In genomic region chr1:87497804-87498203, GRCh38 we compare ENCODE assay signal across 17 cellular contexts.
A peak's percentile ranks its signal among the peaks of the same experiment; 100 is the strongest.
DNase-seq lines count a peak whose midpoint lies in the region; ATAC-seq and TF ChIP-seq lines count a peak whose summit lies in the region.
"Had no signal": no experiment of that assay in that cellular context is flagged by ENCODE, and none has a peak within 500 bp of the region (broad histone marks: within the 10 kb centered on the region; RNA-seq: fewer than 3 reads in every experiment).

No MANE protein-coding gene starts in this region.

- POLR2A ChIA-PET in activated CD8-positive, alpha-beta T cell treated with anti-CD3 and anti-CD28 coated beads for 36 hours (lab: Charles Lee) = no interaction called here

- H3K4me3 Mint-ChIP-seq in type B pancreatic cell = peak overlapping the region; percentile 16
- H3K4me3 Mint-ChIP-seq in activated CD8-positive, alpha-beta T cell treated with anti-CD3 and anti-CD28 coated beads for 36 hours = no peak overlapping the region
- H3K4me3 Mint-ChIP-seq: CD4-positive, alpha-beta T cell had no signal

- CTCF ChIA-PET in activated CD8-positive, alpha-beta T cell treated with anti-CD3 and anti-CD28 coated beads for 36 hours (lab: Charles Lee) = no interaction called here

- H3K36me3 Mint-ChIP-seq in type B pancreatic cell = no peaks in the 10 kb centered on the region
- no peaks in the 10 kb centered on the region for H3K36me3 Mint-ChIP-seq in activated CD8-positive, alpha-beta T cell treated with anti-CD3 and anti-CD28 coated beads for 36 hours (ENCODE audit: low read depth)

- ATAC-seq in GM19351 (IDR thresholded peaks at IDR 0.05; ENCODE audit: unreplicated experiment) (peak; percentile 37), HG02870 (IDR thresholded peaks at IDR 0.05; ENCODE audit: unreplicated experiment) (peak; percentile 40), GM18867 (IDR thresholded peaks at IDR 0.05; ENCODE audit: unreplicated experiment) (no peak)
- ATAC-seq in activated CD8-positive, alpha-beta T cell treated with anti-CD3 and anti-CD28 coated beads for 36 hours = no peak

- H3K9me3 Mint-ChIP-seq in type B pancreatic cell = no peaks in the 10 kb centered on the region
- H3K9me3 Mint-ChIP-seq in activated CD8-positive, alpha-beta T cell treated with anti-CD3 and anti-CD28 coated beads for 36 hours = no peaks in the 10 kb centered on the region
- H3K9me3 Mint-ChIP-seq: CD4-positive, alpha-beta T cell had no signal

- H3K4me1 Mint-ChIP-seq in type B pancreatic cell (ENCODE audit: unreplicated experiment) = peaks cover 6% of the 10 kb centered on the region
- H3K4me1 Mint-ChIP-seq in activated CD8-positive, alpha-beta T cell treated with anti-CD3 and anti-CD28 coated beads for 36 hours (ENCODE audit: low read depth) = no peaks in the 10 kb centered on the region

- H3K27ac Mint-ChIP-seq in type B pancreatic cell = peak overlapping the region; percentile 70
- no peak overlapping the region for H3K27ac Mint-ChIP-seq in activated CD8-positive, alpha-beta T cell treated with anti-CD3 and anti-CD28 coated beads for 36 hours
- H3K27ac Mint-ChIP-seq: CD4-positive, alpha-beta T cell had no signal

- H3K27me3 Mint-ChIP-seq in type B pancreatic cell = no peaks in the 10 kb centered on the region
- H3K27me3 Mint-ChIP-seq in activated CD8-positive, alpha-beta T cell treated with anti-CD3 and anti-CD28 coated beads for 36 hours = peaks cover 2% of the 10 kb centered on the region
- H3K27me3 Mint-ChIP-seq: CD4-positive, alpha-beta T cell had no signal

- peak; percentile 30 for DNase-seq in HT-29 (ENCODE audit: low spot score)
- DNase-seq in type B pancreatic cell (ENCODE audit: extremely low spot score, unreplicated experiment) = no peak
- DNase-seq in activated CD8-positive, alpha-beta T cell treated with anti-CD3 and anti-CD28 coated beads for 36 hours = no peak
- DNase-seq in NCI-H1105 treated with DMSO at 0.1 percent for 48 hours (lab: John Stamatoyannopoulos, UW) = no peak
- DNase-seq: ACHN; CD4-positive, alpha-beta T cell; H7; Karpas-422; MM.1S; NCI-H1436; NCI-H2029 treated with DMSO at 0.1 percent for 48 hours; NCI-H510A; SHP77 treated with DMSO at 0.1 percent for 48 hours; T-helper 2 cell had no signal

- intact Hi-C loops in activated CD8-positive, alpha-beta T cell treated with anti-CD3 and anti-CD28 coated beads for 36 hours (cut with micrococcal nuclease) = no loop called here

- TF ChIP-seq CTCF in type B pancreatic cell (conservative IDR thresholded peaks at IDR 0.05) = no peak
- no peak for TF ChIP-seq CTCF in activated CD8-positive, alpha-beta T cell treated with anti-CD3 and anti-CD28 coated beads for 36 hours (IDR thresholded peaks at IDR 0.05)

Comparison
In these comparisons a context has a peak if more than half of its experiments do, and no peak if none do; other contexts are left out.
1. ATAC-seq: peak in GM19351 (single experiment) and HG02870 (single experiment); none in activated CD8-positive, alpha-beta T cell treated with anti-CD3 and anti-CD28 coated beads for 36 hours (single experiment) and GM18867 (single experiment).